ENCODE assay signal across 8 cellular contexts in genomic region chr10:58268946-58269831, GRCh38. TPM values are rescaled to one million over a fixed set of nuclear protein-coding genes. Genes with fewer than 3 reads are reported as not detected.
DNase-seq lines count a peak whose midpoint lies in the region; ATAC-seq, FAIRE-seq and TF ChIP-seq lines count a peak whose summit lies in the region.

TSS of gene CISD1 (plus strand) at chr10:58269162. CDS start at chr10:58269274, 112 bp downstream.

- H3K4me3 ChIP-seq in body of pancreas (peak within 1 kb of the TSS; percentile 16 to 88), sigmoid colon (peak within 1 kb of the TSS; percentile 71 to 85 (median 82))

- H3K27ac ChIP-seq in 22Rv1 (peak within 1 kb of the TSS; percentile 97), body of pancreas (peak within 1 kb of the TSS; percentile 96 to 99 (median 97)), sigmoid colon (peak within 1 kb of the TSS; percentile 96 to 99 (median 98))

- H3K36me3 ChIP-seq in body of pancreas (replicated peaks in 1 of 2; ENCODE audit: insufficient read depth in 1 of 2, low read depth in 2 of 2), result no peaks in the 10 kb centered on the region
- H3K36me3 ChIP-seq in sigmoid colon, result no peaks in the 10 kb centered on the region

- DNase-seq in NCI-H2107 treated with DMSO at 0.1 percent for 48 hours (lab: John Stamatoyannopoulos, UW; ENCODE audit: unreplicated experiment), result peak; percentile 79
- DNase-seq in body of pancreas, result peak; percentile 97 to 99 (median 99)
- peak; percentile 99 for DNase-seq in iPS DF 19.7 (ENCODE audit: low read depth, low spot score)
- DNase-seq in sigmoid colon, result peak; percentile 99

- no peaks in the 10 kb centered on the region for H3K9me3 ChIP-seq in body of pancreas
- no peaks in the 10 kb centered on the region for H3K9me3 ChIP-seq in sigmoid colon

- ATAC-seq in GM18520 (IDR thresholded peaks at IDR 0.05; ENCODE audit: unreplicated experiment) (peak; percentile 61), HG03064 (IDR thresholded peaks at IDR 0.05; ENCODE audit: low read depth, unreplicated experiment) (peak; percentile 55), body of pancreas (peak; percentile 85)

- intact Hi-C loops in body of pancreas (cut with DNase I), result no loop called here
- intact Hi-C loops in sigmoid colon (cut with DNase I), result loop anchor here (10.0 kb wide), 1 partner anchor 116 kb away; the partner anchor contains the start of gene TFAM

- TF ChIP-seq POLR2A in body of pancreas (IDR thresholded peaks at IDR 0.05) (peak; percentile 65 to 89 (median 86)), sigmoid colon (IDR thresholded peaks at IDR 0.05) (peak; percentile 78 to 79)

- H3K4me1 ChIP-seq in body of pancreas (peaks cover 25% of the 10 kb centered on the region), sigmoid colon (peaks cover 0 to 30% (median 22%) of the 10 kb centered on the region in 4 donors)

- H3K27me3 ChIP-seq in body of pancreas (no peaks in the 10 kb centered on the region), sigmoid colon (no peaks in the 10 kb centered on the region)

- peak; percentile 78 for FAIRE-seq in TTC549 (lab: Jason Lieb, UNC)

- no peak for TF ChIP-seq CTCF in 22Rv1 (IDR thresholded peaks at IDR 0.05)
- no peak for TF ChIP-seq CTCF in body of pancreas (IDR thresholded peaks at IDR 0.05)
- TF ChIP-seq CTCF in sigmoid colon (IDR thresholded peaks at IDR 0.05), result no peak

- 0 to 1% methylated on average over 43 to 69 of the region's 69 CpGs for WGBS in body of pancreas, 2 donors
- 0% methylated on average over 69 of the region's 69 CpGs for WGBS in sigmoid colon, 2 donors

- peak in 1 of 4 donors; percentile 57 for TF ChIP-seq EP300 in sigmoid colon (IDR thresholded peaks at IDR 0.05)

RNA-seq across cellular contexts. Expression of gene CISD1, which starts in this region (rescaled TPM):
- 1 to 10 TPM; 3.0 to 8.3 TPM for total RNA-seq in body of pancreas
- 10 to 100 TPM; 22.1 to 34.9 (median 25.9) TPM for total RNA-seq in sigmoid colon
- 10 to 100 TPM; 31.2 to 56.6 (median 41.9) TPM for polyA plus RNA-seq in sigmoid colon

Comparison
In these comparisons a context has a peak if more than half of its experiments do, and no peak if none do; other contexts are left out.
1. Peak in every context shown above with its lines: DNase-seq, ATAC-seq, H3K4me3 ChIP-seq and H3K27ac ChIP-seq.